ENCODE assay signal across 17 cellular contexts in genomic region chr16:17839272-17839671, GRCh38.
A peak's percentile ranks its signal among the peaks of the same experiment; 100 is the strongest.
DNase-seq lines count a peak whose midpoint lies in the region; ATAC-seq, FAIRE-seq and TF ChIP-seq lines count a peak whose summit lies in the region.
"Had no signal": no experiment of that assay in that cellular context is flagged by ENCODE, and none has a peak within 500 bp of the region (broad histone marks: within the 10 kb centered on the region; RNA-seq: fewer than 3 reads in every experiment).

No MANE protein-coding gene starts in this region.

- no peak overlapping the region for H3K4me3 ChIP-seq in MG63
- no peak overlapping the region for H3K4me3 ChIP-seq in fibroblast of the aortic adventitia (ENCODE audit: low read depth, low read length)
- H3K4me3 ChIP-seq in neuronal stem cell (ENCODE audit: low read length in 2 of 2): no peak overlapping the region
- H3K4me3 ChIP-seq in testis: no peak overlapping the region
- H3K4me3 ChIP-seq in pancreas: no peak overlapping the region

- TF ChIP-seq CTCF in fibroblast of the aortic adventitia (IDR thresholded peaks at IDR 0.05; ENCODE audit: insufficient read depth, low read length) (no peak), testis (IDR thresholded peaks at IDR 0.05) (no peak), pancreas (IDR thresholded peaks at IDR 0.05) (no peak)

- no peak overlapping the region for H2BK5ac ChIP-seq in neuronal stem cell (ENCODE audit: low read length)

- no peak overlapping the region for H3K4ac ChIP-seq in neuronal stem cell (ENCODE audit: low read length)

- no peak overlapping the region for H2AFZ ChIP-seq in neuronal stem cell (ENCODE audit: low read length)

- no peak overlapping the region for H4K8ac ChIP-seq in neuronal stem cell (ENCODE audit: low read depth, low read length)

- intact Hi-C loops in testis (cut with DNase I; ENCODE audit: low total_unique reads): no loop called here
- intact Hi-C loops in pancreas (cut with DNase I): no loop called here

- H3K9me3 ChIP-seq in MG63: peaks cover 3% of the 10 kb centered on the region; the same call in 1 of the 2 replicates
- H3K9me3 ChIP-seq in neuronal stem cell (replicated peaks in 1 of 2; ENCODE audit: control insufficient read depth in 2 of 2, insufficient read depth in 1 of 2, low read depth in 1 of 2, low read length in 2 of 2): peaks cover 0 to 2% of the 10 kb centered on the region in 2 donors
- no peaks in the 10 kb centered on the region for H3K9me3 ChIP-seq in testis
- H3K9me3 ChIP-seq in pancreas: no peaks in the 10 kb centered on the region

- peaks cover 0 to 15% of the 10 kb centered on the region in 2 donors for H3K4me1 ChIP-seq in neuronal stem cell (ENCODE audit: control insufficient read depth in 2 of 2, insufficient read depth in 1 of 2, low read depth in 1 of 2, low read length in 2 of 2)
- no peaks in the 10 kb centered on the region for H3K4me1 ChIP-seq in testis
- H3K4me1 ChIP-seq in pancreas: no peaks in the 10 kb centered on the region

- H3K18ac ChIP-seq in neuronal stem cell (ENCODE audit: low read length): peak overlapping the region; percentile 82

- ATAC-seq in pancreas: no peak
- ATAC-seq: HCT116 had no signal

- WGBS in neuronal stem cell (ENCODE audit: extremely low coverage in 2 of 2, insufficient read length in 2 of 2, insufficient replicate concordance in 1 of 2), 2 donors: no CpG with 5 or more reads among the region's 9 CpGs
- WGBS in testis, 2 donors: 89 to 91% methylated on average over 9 of the region's 9 CpGs
- WGBS in pancreas, 2 donors: 71 to 80% methylated on average over 9 of the region's 9 CpGs

- no peaks in the 10 kb centered on the region for H3K79me1 ChIP-seq in neuronal stem cell (ENCODE audit: low read depth, low read length)

- no peak for FAIRE-seq in pancreas (lab: Jason Lieb, UNC)
- FAIRE-seq: GM12891 had no signal

- H2BK15ac ChIP-seq in neuronal stem cell (ENCODE audit: low read length): peak overlapping the region; percentile 61

- H3K27me3 ChIP-seq in MG63: no peaks in the 10 kb centered on the region
- H3K27me3 ChIP-seq in neuronal stem cell (ENCODE audit: control insufficient read depth in 3 of 3, insufficient read depth in 3 of 3, low read depth in 1 of 3, low read length in 3 of 3): no peaks in the 10 kb centered on the region
- no peaks in the 10 kb centered on the region for H3K27me3 ChIP-seq in testis
- H3K27me3 ChIP-seq in pancreas: no peaks in the 10 kb centered on the region

- H2BK12ac ChIP-seq in neuronal stem cell (ENCODE audit: low read length): peak overlapping the region; percentile 58

- peak; percentile 92 for DNase-seq in MG63
- DNase-seq in fibroblast of the aortic adventitia (ENCODE audit: low read depth): peak; percentile 30
- no peak for DNase-seq in neuronal stem cell (ENCODE audit: low spot score)
- no peak for DNase-seq in stimulated activated CD4-positive, alpha-beta T cell treated with anti-CD3 and anti-CD28 coated beads, Interleukin-4, amount 100 ng/mL, for 4 hours
- DNase-seq in cerebellum (ENCODE audit: low spot score): no peak
- no peak for DNase-seq in testis
- DNase-seq in pancreas: no peak
- DNase-seq: C1 segment of cervical spinal cord; Calu3; CD4-positive, alpha-beta memory T cell; COR-L47; DMS53; DMS79 treated with DMSO at 0.1 percent for 48 hours; GF-D8; H9 had no signal

- no peak for TF ChIP-seq POLR2A in testis (IDR thresholded peaks at IDR 0.05)

- no peak overlapping the region for H4K91ac ChIP-seq in neuronal stem cell (ENCODE audit: low read depth, low read length, poor library complexity)

- no peak overlapping the region for H3K4me2 ChIP-seq in neuronal stem cell (ENCODE audit: insufficient read depth, low read length, poor library complexity, severe bottlenecking)

- H2BK120ac ChIP-seq in neuronal stem cell (ENCODE audit: low read depth, low read length): no peak overlapping the region

- H3K23ac ChIP-seq in neuronal stem cell (ENCODE audit: low read depth, low read length, poor library complexity): no peak overlapping the region

- H3K36me3 ChIP-seq in MG63: no peaks in the 10 kb centered on the region
- H3K36me3 ChIP-seq in neuronal stem cell (replicated peaks in 1 of 2; ENCODE audit: control insufficient read depth in 2 of 2, insufficient read depth in 2 of 2, low read length in 2 of 2): no peaks in the 10 kb centered on the region
- H3K36me3 ChIP-seq in testis (ENCODE audit: low read depth, missing control alignments): no peaks in the 10 kb centered on the region
- H3K36me3 ChIP-seq in pancreas: no peaks in the 10 kb centered on the region

- H3K27ac ChIP-seq in neuronal stem cell (replicated peaks; ENCODE audit: low read length) (no peak overlapping the region), testis (no peak overlapping the region), pancreas (no peak overlapping the region)

- H3K9ac ChIP-seq in neuronal stem cell (ENCODE audit: low read depth, low read length, poor library complexity): no peak overlapping the region

- H3K14ac ChIP-seq in neuronal stem cell (ENCODE audit: low read length): no peak overlapping the region

- H2AK5ac ChIP-seq in neuronal stem cell (ENCODE audit: low read depth, low read length): peak overlapping the region; percentile 23

Comparison
In these comparisons a context has a peak if more than half of its experiments do, and no peak if none do; other contexts are left out.
1. DNase-seq: peak in MG63 (single experiment) and fibroblast of the aortic adventitia (single experiment); none in neuronal stem cell (single experiment), stimulated activated CD4-positive, alpha-beta T cell treated with anti-CD3 and anti-CD28 coated beads, Interleukin-4, amount 100 ng/mL, for 4 hours (0 of 2), cerebellum (single experiment), testis (single experiment) and pancreas (0 of 6).